ENCODE assay signal across 16 cellular contexts in the genomic region with DNA sequence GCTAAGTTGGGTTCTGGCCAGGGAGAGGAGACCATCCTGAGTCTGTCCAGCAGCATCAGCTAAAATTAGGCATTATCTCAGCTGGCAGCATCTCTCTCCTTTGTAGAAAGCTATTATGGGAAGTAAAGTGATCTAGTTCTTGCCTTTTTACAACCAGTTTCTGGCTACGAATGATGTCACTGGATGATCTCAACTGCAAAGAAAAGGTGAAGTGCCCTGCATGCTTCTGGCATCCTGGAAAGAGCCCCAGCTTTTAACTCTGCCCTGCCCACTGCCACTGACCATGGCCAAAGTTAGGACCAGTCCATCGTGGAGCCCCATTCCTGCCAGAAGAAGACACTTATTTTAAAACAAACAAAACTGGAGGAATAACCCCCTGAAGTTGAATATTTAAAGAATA. TPM values are rescaled to one million over a fixed set of nuclear protein-coding genes. Genes with fewer than 3 reads are reported as not detected.
DNase-seq lines count a peak whose midpoint lies in the region; TF ChIP-seq lines count a peak whose summit lies in the region.
"Had no signal": no experiment of that assay in that cellular context is flagged by ENCODE, and none has a peak within 500 bp of the region (broad histone marks: within the 10 kb centered on the region; RNA-seq: fewer than 3 reads in every experiment).

No MANE protein-coding gene starts in this region.

- H3K36me3 ChIP-seq in OCI-LY3 (replicated peaks; ENCODE audit: low read depth, low read length), result no peaks in the 10 kb centered on the region
- H3K36me3 ChIP-seq in mesendoderm (ENCODE audit: control insufficient read depth, insufficient read depth, low read length), result no peaks in the 10 kb centered on the region

- H3K27me3 ChIP-seq in OCI-LY3 (ENCODE audit: low read depth, low read length) (no peaks in the 10 kb centered on the region), mesendoderm (ENCODE audit: insufficient read depth, low read length, poor library complexity) (no peaks in the 10 kb centered on the region)

- H3K4me1 ChIP-seq in OCI-LY3 (ENCODE audit: low read length) (peaks cover 52% of the 10 kb centered on the region), mesendoderm (ENCODE audit: control insufficient read depth, low read depth, low read length) (no peaks in the 10 kb centered on the region)

- TF ChIP-seq CTCF in OCI-LY3 (IDR thresholded peaks at IDR 0.05; ENCODE audit: low read depth, low read length), result no peak

- no peak overlapping the region for H4K5ac ChIP-seq in mesendoderm (ENCODE audit: low read length)

- no peak overlapping the region for H3K18ac ChIP-seq in mesendoderm (ENCODE audit: low read length)

- no peak overlapping the region for H3K4me3 ChIP-seq in OCI-LY3 (ENCODE audit: low read length)
- no peak overlapping the region for H3K4me3 ChIP-seq in mesendoderm (ENCODE audit: low read length)
- H3K4me3 ChIP-seq: A549, GM12878 had no signal

- no peaks in the 10 kb centered on the region for H4K20me1 ChIP-seq in OCI-LY3 (ENCODE audit: insufficient read depth, low read length)

- H3K79me2 ChIP-seq in OCI-LY3 (ENCODE audit: low read length) (no peaks in the 10 kb centered on the region), mesendoderm (ENCODE audit: control insufficient read depth, insufficient read depth, low read length) (no peaks in the 10 kb centered on the region)

- no peak overlapping the region for H3K23ac ChIP-seq in mesendoderm (ENCODE audit: low read length)

- DNase-seq in DMS53 (lab: John Stamatoyannopoulos, UW), result peak; percentile 4
- DNase-seq in DMS53 treated with DMSO at 0.1 percent for 48 hours (lab: John Stamatoyannopoulos, UW; ENCODE audit: unreplicated experiment), result no peak
- DNase-seq in CD1c-positive myeloid dendritic cell (ENCODE audit: extremely low spot score), result peak; percentile 15
- DNase-seq in mesendoderm, result no peak
- no peak for DNase-seq in effector CD4-positive, alpha-beta T cell
- no peak for DNase-seq in stimulated activated CD4-positive, alpha-beta T cell treated with anti-CD3 and anti-CD28 coated beads, Interleukin-1b, Interleukin-23, amount 100 ng/mL, for 48 hours
- DNase-seq: CD4-positive, alpha-beta memory T cell; DMS153; DND-41; EL; H9 had no signal

- peak overlapping the region; percentile 40 for H3K4me2 ChIP-seq in OCI-LY3 (ENCODE audit: low read length)
- H3K4me2 ChIP-seq in mesendoderm (ENCODE audit: low read length), result no peak overlapping the region
- H3K4me2 ChIP-seq: A549 had no signal

- H3K4ac ChIP-seq in mesendoderm (ENCODE audit: low read depth, low read length), result peak overlapping the region; percentile 25

- no peak overlapping the region for H2BK120ac ChIP-seq in mesendoderm (ENCODE audit: low read depth, low read length)

- H2AK5ac ChIP-seq in mesendoderm (ENCODE audit: low read length), result no peak overlapping the region

- H4K8ac ChIP-seq in mesendoderm (ENCODE audit: low read depth, low read length), result no peak overlapping the region

- no peaks in the 10 kb centered on the region for H3K9me3 ChIP-seq in OCI-LY3 (ENCODE audit: insufficient read depth, low read length)
- H3K9me3 ChIP-seq: A549 had no signal

- no peak overlapping the region for H3K56ac ChIP-seq in mesendoderm (ENCODE audit: low read length)

- no peak overlapping the region for H2AFZ ChIP-seq in OCI-LY3 (ENCODE audit: low read depth, low read length)

- H2BK5ac ChIP-seq in mesendoderm (ENCODE audit: low read length), result no peak overlapping the region

- no CpG with 5 or more reads among the region's 2 CpGs for WGBS in mesendoderm (ENCODE audit: extremely low coverage, insufficient coverage, low lambda C conversion rate)

- H3K27ac ChIP-seq in OCI-LY3 (ENCODE audit: low read length) (no peak overlapping the region), mesendoderm (ENCODE audit: low read depth, low read length) (no peak overlapping the region)
- H3K27ac ChIP-seq: 22Rv1, A549, C4-2B had no signal

- H3K9ac ChIP-seq in OCI-LY3 (ENCODE audit: low read length), result peak overlapping the region; percentile 24; the same call in 1 of the 2 replicates
- H3K9ac ChIP-seq in mesendoderm (ENCODE audit: low read length), result no peak overlapping the region

- no peak overlapping the region for H2BK15ac ChIP-seq in mesendoderm (replicated peaks; ENCODE audit: low read depth)

- no peaks in the 10 kb centered on the region for H3K79me1 ChIP-seq in mesendoderm (ENCODE audit: low read length)

RNA-seq across cellular contexts. Expression of a gene that starts 37.1 kb away (rescaled TPM):
- polyA plus RNA-seq in mesendoderm (2013, experiment 1 of 2), result 0.35 TPM
- 0.36 TPM for polyA plus RNA-seq in mesendoderm (2013, experiment 2 of 2)
- polyA plus RNA-seq: CD4-positive, alpha-beta memory T cell had no signal

Comparison
In these comparisons a context has a peak if more than half of its experiments do, and no peak if none do; other contexts are left out.
1. DNase-seq: peak in DMS53 (single experiment) and CD1c-positive myeloid dendritic cell (single experiment); none in DMS53 treated with DMSO at 0.1 percent for 48 hours (single experiment), mesendoderm (single experiment), effector CD4-positive, alpha-beta T cell (single experiment) and stimulated activated CD4-positive, alpha-beta T cell treated with anti-CD3 and anti-CD28 coated beads, Interleukin-1b, Interleukin-23, amount 100 ng/mL, for 48 hours (single experiment).